Comparison of ENCODE assay signal across 16 cellular contexts in genomic region chr1:8293141-8293540, GRCh38.
"Had no signal": no experiment of that assay in that cellular context is flagged by ENCODE, and none has a peak within 500 bp of the region (broad histone marks: within the 10 kb centered on the region; RNA-seq: fewer than 3 reads in every experiment).

No MANE protein-coding gene starts in this region.

- H3K9me3 Mint-ChIP-seq: central memory CD8-positive, alpha-beta T cell; nephron progenitor cell; T-cell had no signal

- H3K27ac ChIP-seq: brain microvascular endothelial cell, right lobe of liver had no signal

- H3K36me3 Mint-ChIP-seq: T-cell had no signal

- ATAC-seq: activated CD4-positive, CD25-positive, alpha-beta regulatory T cell treated with anti-CD3 and anti-CD28 coated beads, Interleukin-2, amount 50 U/mL, for 24 hours; right lobe of liver; T-cell had no signal

- H3K4me1 Mint-ChIP-seq: central memory CD8-positive, alpha-beta T cell; T-cell had no signal

- H3K27ac Mint-ChIP-seq: nephron progenitor cell, T-cell had no signal

- H3K4me3 ChIP-seq: right lobe of liver, stomach, thyroid gland had no signal

- H3K4me1 ChIP-seq: right lobe of liver had no signal

- H3K36me3 ChIP-seq: brain microvascular endothelial cell, right lobe of liver, stomach, thyroid gland had no signal

- H3K4me3 Mint-ChIP-seq: central memory CD8-positive, alpha-beta T cell; nephron progenitor cell; T-cell had no signal

- H3K27me3 ChIP-seq: brain microvascular endothelial cell, right lobe of liver, stomach, thyroid gland had no signal

- H3K9me3 ChIP-seq: right lobe of liver, stomach, thyroid gland had no signal

- DNase-seq: activated CD4-positive, alpha-beta T cell treated with anti-CD3 and anti-CD28 coated beads, Interleukin-2, amount 50 U/mL, for 1 hour; activated naive CD4-positive, alpha-beta T cell; activated T-cell treated with anti-CD3 and anti-CD28 coated beads for 4 hours; anterior cingulate cortex; brain microvascular endothelial cell; erythroblast; hippocampal formation; kidney; nephron progenitor cell; right lobe of liver; stomach; T-cell; T-helper 9 cell; thyroid gland had no signal
